9 cellular contexts compared by ENCODE assay signal in the genomic region with DNA sequence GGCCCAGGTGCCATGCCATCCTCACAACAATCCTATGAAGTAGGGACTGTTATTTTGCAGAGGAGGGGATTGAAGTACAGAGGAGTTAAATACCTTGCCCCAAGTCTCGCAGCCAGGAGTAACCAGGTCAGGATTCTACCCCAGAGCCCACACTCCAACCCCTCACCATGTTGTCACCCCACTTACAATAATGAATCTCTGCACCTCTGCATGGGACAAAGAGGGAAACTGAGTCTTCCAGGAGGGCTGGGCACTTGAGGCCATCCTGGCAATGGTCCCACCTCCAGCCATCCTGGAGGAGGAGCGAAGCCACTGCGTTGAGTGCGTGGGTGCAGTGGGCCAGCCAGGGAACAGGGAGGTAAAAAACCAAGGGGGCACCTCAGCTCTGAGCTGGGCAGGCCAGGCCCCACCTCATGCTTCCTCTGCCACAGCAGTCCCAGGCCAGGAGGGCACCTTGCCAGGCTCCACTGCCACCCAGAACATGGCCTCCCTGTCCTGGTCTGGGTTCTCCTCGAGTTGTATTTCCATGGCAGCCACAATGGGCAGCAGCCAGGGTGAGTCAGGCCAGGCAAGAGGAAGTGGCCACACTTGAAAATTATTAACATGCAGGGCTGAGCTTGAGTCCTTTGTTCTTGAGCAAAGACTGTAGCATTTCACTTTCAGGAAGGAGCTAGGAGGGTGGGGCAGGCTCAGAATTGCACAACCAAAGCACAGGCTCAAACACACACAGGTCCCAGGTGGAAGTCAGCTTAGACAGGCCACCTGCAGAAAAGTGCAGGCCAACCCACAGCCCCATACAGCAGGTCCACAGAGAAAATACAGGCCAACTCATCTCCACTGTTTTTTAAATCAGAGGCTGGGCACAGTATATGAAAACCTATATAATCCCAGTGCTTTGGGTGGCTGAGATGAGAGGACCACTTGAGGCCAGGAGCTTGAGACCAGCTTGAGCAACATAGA. TPM values are rescaled to one million over a fixed set of nuclear protein-coding genes. Genes with fewer than 3 reads are reported as not detected.
DNase-seq lines count a peak whose midpoint lies in the region; ATAC-seq, FAIRE-seq and TF ChIP-seq lines count a peak whose summit lies in the region.
"Had no signal": no experiment of that assay in that cellular context is flagged by ENCODE, and none has a peak within 500 bp of the region (broad histone marks: within the 10 kb centered on the region; RNA-seq: fewer than 3 reads in every experiment).

No MANE protein-coding gene starts in this region.

- no peaks in the 10 kb centered on the region for H3K9me3 ChIP-seq in endothelial cell of umbilical vein (replicated peaks; ENCODE audit: control insufficient read depth, insufficient read depth, low read length)

- H3K27ac ChIP-seq in endothelial cell of umbilical vein (ENCODE audit: insufficient read depth, low read depth, low read length): peak overlapping the region; percentile 71
- H3K27ac ChIP-seq: SK-N-MC had no signal

- H3K4me2 ChIP-seq in endothelial cell of umbilical vein (ENCODE audit: insufficient read depth, low read length): no peak overlapping the region

- H3K79me2 ChIP-seq in endothelial cell of umbilical vein (ENCODE audit: control insufficient read depth, insufficient read depth, low read length): no peaks in the 10 kb centered on the region

- peak; percentile 94 for FAIRE-seq in endothelial cell of umbilical vein (lab: Jason Lieb, UNC)

- H3K9me1 ChIP-seq in endothelial cell of umbilical vein (replicated peaks; ENCODE audit: control insufficient read depth, extremely low read depth, insufficient read depth, low read length): no peaks in the 10 kb centered on the region

- H3K4me3 ChIP-seq in endothelial cell of umbilical vein (replicated peaks in 1 of 3; ENCODE audit: insufficient read depth in 1 of 3, low read depth in 1 of 3, low read length in 3 of 3): no peak overlapping the region
- H3K4me3 ChIP-seq: SK-N-MC had no signal

- H3K27me3 ChIP-seq in endothelial cell of umbilical vein (ENCODE audit: control insufficient read depth in 2 of 2, insufficient read depth in 2 of 2, low read length in 2 of 2): no peaks in the 10 kb centered on the region

- peaks cover 19% of the 10 kb centered on the region for H3K4me1 ChIP-seq in endothelial cell of umbilical vein (ENCODE audit: control insufficient read depth, extremely low read depth, insufficient read depth, low read length)

- H2AFZ ChIP-seq in endothelial cell of umbilical vein (ENCODE audit: low read depth, low read length): peak overlapping the region; percentile 86

- POLR2A ChIA-PET in endothelial cell of umbilical vein (lab: Charles Lee): interaction anchor here (1.0 kb wide), 1 partner anchor 29 kb away, joined by 7 read pairs; no protein-coding TSS in a partner anchor

- no peak overlapping the region for H3K9ac ChIP-seq in endothelial cell of umbilical vein (replicated peaks; ENCODE audit: extremely low read depth, insufficient read depth, low read length)

- CTCF ChIA-PET in endothelial cell of umbilical vein (lab: Charles Lee): interaction anchor here (0.8 to 2.7 kb wide), 17 partner anchors 9 to 96 kb away, joined by 3 to 13 read pairs (median 4); a partner anchor contains a TSS

- no peaks in the 10 kb centered on the region for H3K36me3 ChIP-seq in endothelial cell of umbilical vein (ENCODE audit: control insufficient read depth in 2 of 2, extremely low read depth in 1 of 2, insufficient read depth in 2 of 2, low read length in 2 of 2)

- dilution Hi-C loops in endothelial cell of umbilical vein (cut with MboI; ENCODE audit: extremely low pct_ligation_motif_present, low sequenced_read_pairs): no loop called here

- no TSS peak for BruUV-seq in endothelial cell of umbilical vein (replicated peaks; lab: Mats Ljungman, UMichigan)

- intact Hi-C loops in endothelial cell of umbilical vein (cut with micrococcal nuclease): loop anchor here (1.0 kb wide), 3 partner anchors 9 to 24 kb away; no protein-coding TSS in a partner anchor

- TF ChIP-seq POLR2A in endothelial cell of umbilical vein (IDR thresholded peaks at IDR 0.05; ENCODE audit: low read depth, low read length): no peak

- DNase-seq in DMS53 (lab: John Stamatoyannopoulos, UW): peak; percentile 98
- DNase-seq in HuH-7 (ENCODE audit: low spot score): peak; percentile 87
- peak; percentile 27 for DNase-seq in RKO (ENCODE audit: low spot score)
- peak; percentile 80 for DNase-seq in endothelial cell of umbilical vein (ENCODE audit: low read depth, low spot score)
- DNase-seq in myocyte (ENCODE audit: low read depth): peak; percentile 89
- DNase-seq in cortex of kidney (lab: John Stamatoyannopoulos, UW): no peak
- no peak for DNase-seq in effector CD8-positive, alpha-beta T cell (lab: John Stamatoyannopoulos, UW)

- TF ChIP-seq CTCF in endothelial cell of umbilical vein (IDR thresholded peaks at IDR 0.05; ENCODE audit: extremely low read depth in 1 of 2, insufficient read depth in 1 of 2, low read depth in 1 of 2, low read length in 2 of 2): no peak

- ATAC-seq in GM21423 (IDR thresholded peaks at IDR 0.05; ENCODE audit: unreplicated experiment): peak; percentile 74

- H4K20me1 ChIP-seq in endothelial cell of umbilical vein (replicated peaks; ENCODE audit: control insufficient read depth, extremely low read depth, insufficient read depth, low read length): no peaks in the 10 kb centered on the region

TF ChIP-seq in endothelial cell of umbilical vein, 7 proteins besides CTCF, POLR2A, EP300 and RAD21:
- TF ChIP-seq FOS (IDR thresholded peaks at IDR 0.05; ENCODE audit: borderline replicate concordance, insufficient read depth, low read length): peak; percentile 72
- TF ChIP-seq POLR2AphosphoS5 (IDR thresholded peaks at IDR 0.05; ENCODE audit: insufficient read depth, low read depth, low read length): peak; percentile 18
- no peak for TF ChIP-seq GATA2 (IDR thresholded peaks at IDR 0.05; ENCODE audit: insufficient read depth, insufficient read length, low read depth, low read length)

RNA-seq across cellular contexts. Expression of a gene that starts 52.1 kb away (rescaled TPM):
- total RNA-seq in endothelial cell of umbilical vein (27.7 and 28.5 TPM in 2 replicates), myocyte (49.7 and 51.7 TPM in 2 replicates)
- 15.8 and 16.5 TPM in 2 replicates for polyA plus RNA-seq in endothelial cell of umbilical vein
- 17.2 and 18.8 TPM in 2 replicates for polyA plus RNA-seq in endothelial cell of umbilical vein (2011; cell fraction: cytosol; rRNA removed)
- 47.0 and 57.2 TPM in 2 replicates for polyA plus RNA-seq in endothelial cell of umbilical vein (2011; cell fraction: nucleus; rRNA removed)
- polyA plus RNA-seq in endothelial cell of umbilical vein (2012): 17.5 and 21.4 TPM in 2 replicates
- polyA minus RNA-seq in endothelial cell of umbilical vein: 13.2 and 16.3 TPM in 2 replicates
- 1.1 TPM for polyA minus RNA-seq in endothelial cell of umbilical vein (2011; cell fraction: cytosol; rRNA and poly(A)+ RNA removed)
- 11.7 and 18.9 TPM in 2 replicates for polyA minus RNA-seq in endothelial cell of umbilical vein (2011; cell fraction: nucleus; rRNA and poly(A)+ RNA removed)
- 64.3 TPM for polyA plus RNA-seq in myocyte (2012)

RNA-seq across cellular contexts. Expression of a gene that starts 53.2 kb away (rescaled TPM):
- total RNA-seq in endothelial cell of umbilical vein (40.7 and 46.2 TPM in 2 replicates), myocyte (23.3 and 27.3 TPM in 2 replicates)
- polyA plus RNA-seq in endothelial cell of umbilical vein: 27.6 and 39.9 TPM in 2 replicates
- polyA plus RNA-seq in endothelial cell of umbilical vein (2011; cell fraction: cytosol; rRNA removed): 38.9 and 43.4 TPM in 2 replicates
- polyA plus RNA-seq in endothelial cell of umbilical vein (2011; cell fraction: nucleus; rRNA removed): 15.4 and 19.7 TPM in 2 replicates
- 66.8 and 74.8 TPM in 2 replicates for polyA plus RNA-seq in endothelial cell of umbilical vein (2012)
- polyA minus RNA-seq in endothelial cell of umbilical vein: 20.5 and 26.0 TPM in 2 replicates
- polyA minus RNA-seq in endothelial cell of umbilical vein (2011; cell fraction: cytosol; rRNA and poly(A)+ RNA removed): 16.5 TPM
- 3.9 and 4.2 TPM in 2 replicates for polyA minus RNA-seq in endothelial cell of umbilical vein (2011; cell fraction: nucleus; rRNA and poly(A)+ RNA removed)
- 58.8 TPM for polyA plus RNA-seq in myocyte (2012)

Comparison
In these comparisons a context has a peak if more than half of its experiments do, and no peak if none do; other contexts are left out.
1. DNase-seq: peak in DMS53 (single experiment), HuH-7 (single experiment), RKO (single experiment), endothelial cell of umbilical vein (single experiment) and myocyte (single experiment); none in cortex of kidney (single experiment) and effector CD8-positive, alpha-beta T cell (single experiment).